In genomic region chr4:165207431-165208321, GRCh38 we compare ENCODE assay signal across 8 cellular contexts.
DNase-seq lines count a peak whose midpoint lies in the region; ATAC-seq and TF ChIP-seq lines count a peak whose summit lies in the region.

Gene KLHL2, plus strand, starts transcription at chr4:165207561. Its CDS starts 316 bp downstream, at chr4:165207877.

- no peak for TF ChIP-seq CTCF in WI38 (IDR thresholded peaks at IDR 0.05; ENCODE audit: low read depth, low read length)

- H3K4me3 ChIP-seq in WI38 (ENCODE audit: low read depth, low read length): peak within 1 kb of the TSS; percentile 78

- peak within 1 kb of the TSS; percentile 87 for H3K27ac ChIP-seq in caudate nucleus (ENCODE audit: low read depth, low read length)

- DNase-seq in NCI-H2107 (lab: John Stamatoyannopoulos, UW): peak; percentile 1
- no peak for DNase-seq in NCI-H2107 treated with DMSO at 0.1 percent for 48 hours (lab: John Stamatoyannopoulos, UW; ENCODE audit: unreplicated experiment)
- peak; percentile 29 for DNase-seq in NCI-H1694 (lab: John Stamatoyannopoulos, UW)
- DNase-seq in caudate nucleus (lab: John Stamatoyannopoulos, UW): peak in 59 of 61 donors; percentile 4 to 87 (median 65)
- peak; percentile 86 for DNase-seq in islet precursor cell
- peak in 2 of 3 donors; percentile 35 to 71 for DNase-seq in stimulated activated CD4-positive, alpha-beta T cell treated with anti-CD3 and anti-CD28 coated beads, Interleukin-12 subunit alpha, Interleukin-12 subunit beta, amount 100 ng/mL, for 48 hours (ENCODE audit: low read depth in 2 of 3, low spot score in 1 of 3)

- ATAC-seq in HG02798 (IDR thresholded peaks at IDR 0.05; ENCODE audit: poor library complexity, unreplicated experiment): peak; percentile 92
